ENCODE assay signal across 27 cellular contexts in the genomic region with DNA sequence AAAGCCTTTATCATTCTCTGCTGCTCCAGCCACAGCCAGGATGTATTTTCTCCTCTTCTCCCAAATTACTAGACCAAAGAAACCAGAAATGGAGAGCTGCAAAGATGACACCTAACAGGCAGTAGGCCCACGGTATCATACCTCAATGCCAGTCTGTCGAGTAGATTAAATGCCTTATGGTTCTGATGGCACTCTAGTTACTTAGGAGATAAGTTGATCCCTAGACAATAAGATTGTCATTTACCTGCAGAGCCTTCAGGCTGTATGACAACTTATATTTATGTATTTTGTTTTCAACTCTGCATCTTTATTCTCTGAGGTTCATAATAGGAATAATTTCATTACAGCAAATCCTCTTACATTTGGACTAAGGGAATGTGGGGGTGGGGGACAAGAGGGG.
"Had no signal": no experiment of that assay in that cellular context is flagged by ENCODE, and none has a peak within 500 bp of the region (broad histone marks: within the 10 kb centered on the region; RNA-seq: fewer than 3 reads in every experiment).

No MANE protein-coding gene starts in this region.

- H3K27me3 ChIP-seq: adrenal gland, breast epithelium had no signal

- H3K9me3 Mint-ChIP-seq: activated CD8-positive, alpha-beta T cell treated with anti-CD3 and anti-CD28 coated beads for 36 hours had no signal

- H3K36me3 Mint-ChIP-seq: activated naive CD8-positive, alpha-beta T cell treated with anti-CD3 and anti-CD28 coated beads, Interleukin-2, amount 10 ng/mL, durations not matched to agents 7 days and 5 days; T-cell had no signal

- H3K27ac ChIP-seq: adrenal gland, breast epithelium, SK-N-MC had no signal

- ATAC-seq: activated CD8-positive, alpha-beta T cell treated with anti-CD3 and anti-CD28 coated beads for 36 hours; Panc1; Right ventricle myocardium inferior; T-cell had no signal

- H3K4me3 ChIP-seq: adrenal gland, breast epithelium, SK-N-MC had no signal

- H3K4me1 Mint-ChIP-seq: activated naive CD8-positive, alpha-beta T cell treated with anti-CD3 and anti-CD28 coated beads, Interleukin-2, amount 10 ng/mL, durations not matched to agents 7 days and 5 days; T-cell had no signal

- DNase-seq: activated CD4-positive, CD25-positive, alpha-beta regulatory T cell; activated CD8-positive, alpha-beta memory T cell treated with anti-CD3 and anti-CD28 coated beads, Interleukin-2, amount 50 U/mL, for 4 hours; activated CD8-positive, alpha-beta T cell treated with anti-CD3 and anti-CD28 coated beads for 36 hours; activated naive CD4-positive, alpha-beta T cell treated with anti-CD3 and anti-CD28 coated beads, Interleukin-2, amount 50 U/mL, for 16 hours; activated naive CD8-positive, alpha-beta T cell treated with anti-CD3 and anti-CD28 coated beads, Interleukin-2, amount 10 ng/mL, durations not matched to agents 7 days and 5 days; adrenal gland; anterior cingulate cortex; caudate nucleus; Kasumi-1; KBM-7; NCI-H1105 treated with DMSO at 0.1 percent for 48 hours; NCI-H1436 treated with DMSO at 0.1 percent for 48 hours; NCI-H187 treated with DMSO at 0.1 percent for 48 hours; NCI-H2081 treated with DMSO at 0.1 percent for 48 hours; NCI-H446; NCI-H526; NCI-H774; NK-92 treated with Interleukin-12 subunit alpha and Interleukin-12 subunit beta, amount 100 ng/mL, for 24 hours; OCI-M1; RPMI8226; T-cell; T-helper 2 cell; T1000 had no signal

- H3K9me3 ChIP-seq: adrenal gland had no signal

- H3K27me3 Mint-ChIP-seq: activated CD8-positive, alpha-beta T cell treated with anti-CD3 and anti-CD28 coated beads for 36 hours; activated naive CD8-positive, alpha-beta T cell treated with anti-CD3 and anti-CD28 coated beads, Interleukin-2, amount 10 ng/mL, durations not matched to agents 7 days and 5 days had no signal

- H3K4me1 ChIP-seq: adrenal gland, breast epithelium had no signal

- H3K27ac Mint-ChIP-seq: activated CD8-positive, alpha-beta T cell treated with anti-CD3 and anti-CD28 coated beads for 36 hours; activated naive CD8-positive, alpha-beta T cell treated with anti-CD3 and anti-CD28 coated beads, Interleukin-2, amount 10 ng/mL, durations not matched to agents 7 days and 5 days; T-cell had no signal

- H3K36me3 ChIP-seq: adrenal gland, breast epithelium had no signal

- H3K4me3 Mint-ChIP-seq: activated CD8-positive, alpha-beta T cell treated with anti-CD3 and anti-CD28 coated beads for 36 hours; activated naive CD8-positive, alpha-beta T cell treated with anti-CD3 and anti-CD28 coated beads, Interleukin-2, amount 10 ng/mL, durations not matched to agents 7 days and 5 days; T-cell had no signal
